ENCODE assay signal across 8 cellular contexts in genomic region chr4:183840311-183840710, GRCh38.
DNase-seq lines count a peak whose midpoint lies in the region; ATAC-seq and TF ChIP-seq lines count a peak whose summit lies in the region.

No MANE protein-coding gene starts in this region.

- peak; percentile 99 for TF ChIP-seq RAD21 in liver (IDR thresholded peaks at IDR 0.05)

- no peaks in the 10 kb centered on the region for H3K9me3 ChIP-seq in colonic mucosa
- H3K9me3 ChIP-seq in liver (ENCODE audit: control insufficient read depth in 4 of 4, low read length in 3 of 4): no peaks in the 10 kb centered on the region

- H3K4me1 ChIP-seq in colonic mucosa: no peaks in the 10 kb centered on the region
- no peaks in the 10 kb centered on the region for H3K4me1 ChIP-seq in liver (ENCODE audit: control insufficient read depth in 4 of 4, insufficient read depth in 4 of 4, low read length in 3 of 4)

- H3K4me3 ChIP-seq in colonic mucosa (no peak overlapping the region), liver (ENCODE audit: low read depth in 1 of 3, low read length in 3 of 3) (no peak overlapping the region)

- intact Hi-C loops in colonic mucosa (cut with DNase I): loop anchor here (1.0 to 2.0 kb wide), 2 partner anchors 262 to 324 kb away; no protein-coding TSS in a partner anchor

- no peaks in the 10 kb centered on the region for H3K27me3 ChIP-seq in colonic mucosa
- peaks cover 0 to 4% (median 0%) of the 10 kb centered on the region in 4 donors for H3K27me3 ChIP-seq in liver (ENCODE audit: control insufficient read depth in 4 of 4, insufficient read depth in 4 of 4, low read length in 3 of 4)

- H3K27ac ChIP-seq in colonic mucosa (no peak overlapping the region), liver (ENCODE audit: low read depth in 1 of 2, low read length in 2 of 2) (no peak overlapping the region)

- H3K9ac ChIP-seq in colonic mucosa (ENCODE audit: low read depth in 2 of 2, low read length in 2 of 2) (no peak overlapping the region), liver (ENCODE audit: low read depth in 1 of 2, low read length in 2 of 2) (no peak overlapping the region)

- TF ChIP-seq CTCF in colonic mucosa (IDR thresholded peaks at IDR 0.05) (peak; percentile 89), liver (IDR thresholded peaks at IDR 0.05; ENCODE audit: low read depth, low read length, missing input control) (peak; percentile 83)

- H3K36me3 ChIP-seq in colonic mucosa: no peaks in the 10 kb centered on the region
- no peaks in the 10 kb centered on the region for H3K36me3 ChIP-seq in liver (ENCODE audit: control insufficient read depth in 4 of 4, insufficient read depth in 3 of 4, low read depth in 1 of 4, low read length in 3 of 4)

- 12% methylated on average over 5 of the region's 5 CpGs for WGBS in liver

- peak; percentile 70 for ATAC-seq in HG02642 (IDR thresholded peaks at IDR 0.05; ENCODE audit: poor library complexity, unreplicated experiment)

- DNase-seq in GM04504 (ENCODE audit: low read depth): peak; percentile 41
- peak; percentile 62 for DNase-seq in NCI-H2171 treated with DMSO at 0.1 percent for 48 hours (lab: John Stamatoyannopoulos, UW)
- DNase-seq in activated CD4-positive, alpha-beta T cell treated with anti-CD3 and anti-CD28 coated beads for 4 hours: peak; percentile 54 to 67
- DNase-seq in colonic mucosa: peak; percentile 75
- DNase-seq in stimulated activated CD4-positive, alpha-beta T cell treated with anti-CD3 and anti-CD28 coated beads, TNF-alpha, amount 100 ng/mL, for 4 hours (ENCODE audit: low read depth in 3 of 3): peak; percentile 26 to 34 (median 30)
- DNase-seq in 8988T: no peak

TF ChIP-seq in liver, 16 proteins besides CTCF, POLR2A, EP300 and RAD21:
- TF ChIP-seq ATF3 (IDR thresholded peaks at IDR 0.05) (no peak), EGR1 (IDR thresholded peaks at IDR 0.05; ENCODE audit: low read depth in 2 of 2) (no peak), ZBTB33 (IDR thresholded peaks at IDR 0.05) (no peak), YY1 (IDR thresholded peaks at IDR 0.05) (no peak), HNF4A (conservative IDR thresholded peaks at IDR 0.05) (no peak), HNF4G (IDR thresholded peaks at IDR 0.05) (no peak), NR2F2 (IDR thresholded peaks at IDR 0.05) (no peak), GABPA (IDR thresholded peaks at IDR 0.05 in 1 of 2, conservative IDR thresholded peaks at IDR 0.05 in 1 of 2) (no peak), TAF1 (conservative IDR thresholded peaks at IDR 0.05) (no peak), REST (IDR thresholded peaks at IDR 0.05) (no peak), SP1 (IDR thresholded peaks at IDR 0.05) (no peak)
